In genomic region chr3:111901617-111902016, GRCh38 we compare ENCODE assay signal across 18 cellular contexts. TPM values are rescaled to one million over a fixed set of nuclear protein-coding genes. Genes with fewer than 3 reads are reported as not detected.
A peak's percentile ranks its signal among the peaks of the same experiment; 100 is the strongest.
DNase-seq lines count a peak whose midpoint lies in the region; TF ChIP-seq lines count a peak whose summit lies in the region.
"Had no signal": no experiment of that assay in that cellular context is flagged by ENCODE, and none has a peak within 500 bp of the region (broad histone marks: within the 10 kb centered on the region; RNA-seq: fewer than 3 reads in every experiment).

No MANE protein-coding gene starts in this region.

- H3K4me1 Mint-ChIP-seq in HFFc6 (ENCODE audit: low read depth) (peaks cover 83% of the 10 kb centered on the region), chondrocyte (ENCODE audit: low read depth) (peaks cover 47% of the 10 kb centered on the region), osteocyte (ENCODE audit: unreplicated experiment) (peaks cover 32% of the 10 kb centered on the region)

- H3K9me3 Mint-ChIP-seq in HFFc6 (peaks cover 8% of the 10 kb centered on the region; the same call in 1 of the 2 replicates), chondrocyte (ENCODE audit: low read depth) (peaks cover 11% of the 10 kb centered on the region), osteocyte (ENCODE audit: unreplicated experiment) (peaks cover 9% of the 10 kb centered on the region)

- H3K27me3 ChIP-seq in MG63 = no peaks in the 10 kb centered on the region

- H3K36me3 Mint-ChIP-seq in HFFc6 (ENCODE audit: low read depth) (peaks cover 58% of the 10 kb centered on the region), chondrocyte (ENCODE audit: low read depth) (peaks cover 34% of the 10 kb centered on the region), osteocyte (ENCODE audit: unreplicated experiment) (peaks cover 54% of the 10 kb centered on the region)

- no peak overlapping the region for H3K4me3 ChIP-seq in MG63
- H3K4me3 ChIP-seq: HAP-1 had no signal

- no peak for DNase-seq in HFFc6
- peak; percentile 2 for DNase-seq in SK-N-DZ (ENCODE audit: low spot score)
- DNase-seq in chondrocyte (ENCODE audit: low spot score) = no peak
- no peak for DNase-seq in osteocyte (ENCODE audit: extremely low spot score, unreplicated experiment)
- DNase-seq in NCI-H1092 (lab: John Stamatoyannopoulos, UW) = no peak
- DNase-seq in MG63 = no peak
- DNase-seq in DMS153 treated with DMSO at 0.1 percent for 48 hours (lab: John Stamatoyannopoulos, UW; ENCODE audit: unreplicated experiment) = no peak
- no peak for DNase-seq in EL
- DNase-seq: GDM1; Kasumi-1; NCI-H1105; NCI-H2081; NCI-H510A; NCI-H748 treated with DMSO at 0.1 percent for 48 hours; NK-92 treated with Interleukin-12 subunit alpha and Interleukin-12 subunit beta, amount 100 ng/mL, for 24 hours; SHP77 had no signal

- peaks cover 18% of the 10 kb centered on the region for H3K9me3 ChIP-seq in MG63
- H3K9me3 ChIP-seq: HAP-1 had no signal

- TF ChIP-seq CTCF in HFFc6 (IDR thresholded peaks at IDR 0.05) (no peak), chondrocyte (IDR thresholded peaks at IDR 0.05) (no peak), osteocyte (IDR thresholded peaks at IDR 0.05) (no peak)

- H3K27me3 Mint-ChIP-seq in HFFc6 (ENCODE audit: insufficient read depth) (0 out of 2 replicates have a peak, but pooled peaks cover 3% of the 10 kb centered on the region), chondrocyte (ENCODE audit: low read depth) (no peaks in the 10 kb centered on the region), osteocyte (ENCODE audit: unreplicated experiment) (no peaks in the 10 kb centered on the region)
- H3K27me3 Mint-ChIP-seq: B cell had no signal

- peaks cover 29% of the 10 kb centered on the region for H3K36me3 ChIP-seq in MG63
- H3K36me3 ChIP-seq: HAP-1 had no signal

- H3K27ac Mint-ChIP-seq in HFFc6 (peak overlapping the region; percentile 83), chondrocyte (ENCODE audit: unreplicated experiment) (peak overlapping the region; percentile 77), osteocyte (ENCODE audit: unreplicated experiment) (peak overlapping the region; percentile 48)
- H3K27ac Mint-ChIP-seq: B cell had no signal

- no peak overlapping the region; the same call in 1 of the 2 replicates for H3K4me3 Mint-ChIP-seq in HFFc6
- no peak overlapping the region for H3K4me3 Mint-ChIP-seq in chondrocyte (ENCODE audit: unreplicated experiment)
- H3K4me3 Mint-ChIP-seq in osteocyte (ENCODE audit: unreplicated experiment) = no peak overlapping the region
- H3K4me3 Mint-ChIP-seq: B cell had no signal

RNA-seq across cellular contexts. Expression of gene PHLDB2, which starts 42.6 kb away (rescaled TPM):
- 10 to 100 TPM; 35.4 to 55.9 (median 37.6) TPM for total RNA-seq in HFFc6 (2021; fragmentation: NEBNext Ultra II Directional; extraction: Animal tissue kit (Norgen Biotek cat#: 25700))
- polyA plus RNA-seq in SK-N-DZ (2014; cell fraction: cytosol; rRNA removed) = 16.0 and 17.6 TPM in 2 replicates
- 20.0 and 29.4 TPM in 2 replicates for polyA plus RNA-seq in SK-N-DZ (2014; cell fraction: nucleus; rRNA removed)
- 70.3 to 138 TPM (median 133 TPM) in 3 replicates for total RNA-seq in chondrocyte
- total RNA-seq in osteocyte = 134 and 138 TPM in 2 replicates
- total RNA-seq in MG63 (2014; rRNA removed; shearing (Covaris generic); ENCODE audit: low replicate concordance) = 53.5 and 65.4 TPM in 2 replicates
